Comparison of ENCODE assay signal across 14 cellular contexts in the genomic region with DNA sequence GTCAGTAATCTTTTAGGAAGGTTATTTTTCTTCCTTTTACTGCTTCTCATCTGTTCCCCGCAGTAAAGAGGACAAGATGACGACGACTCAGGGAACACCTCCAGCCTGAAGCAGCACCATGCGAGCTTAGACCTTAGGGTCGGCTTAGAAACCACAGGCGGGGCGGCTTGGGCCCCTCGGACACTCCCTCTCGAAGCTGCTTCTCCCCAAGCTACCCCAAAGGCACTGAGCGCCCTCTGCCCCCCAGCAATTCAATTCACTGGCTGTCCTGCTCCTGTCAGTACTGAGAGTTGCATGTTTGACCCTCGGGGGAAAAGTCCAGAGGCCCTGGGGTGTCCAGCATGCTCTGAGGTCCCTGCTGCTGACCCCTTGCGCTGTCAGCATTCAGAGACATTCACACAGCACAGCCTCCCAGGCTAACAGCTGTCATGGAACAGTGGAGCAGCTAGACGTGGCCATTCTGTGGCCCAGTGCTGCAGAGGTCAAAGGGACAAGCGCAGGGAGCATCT.
A peak's percentile ranks its signal among the peaks of the same experiment; 100 is the strongest.
DNase-seq lines count a peak whose midpoint lies in the region; ATAC-seq and TF ChIP-seq lines count a peak whose summit lies in the region.
"Had no signal": no experiment of that assay in that cellular context is flagged by ENCODE, and none has a peak within 500 bp of the region (broad histone marks: within the 10 kb centered on the region; RNA-seq: fewer than 3 reads in every experiment).

No MANE protein-coding gene starts in this region.

- TF ChIP-seq EP300 in SK-N-SH (IDR thresholded peaks at IDR 0.05; ENCODE audit: borderline replicate concordance in 1 of 2, low read depth in 1 of 2, low read length in 1 of 2) (no peak), upper lobe of left lung (IDR thresholded peaks at IDR 0.05) (no peak)

- H3K9me3 ChIP-seq in SK-N-SH (no peaks in the 10 kb centered on the region), neural progenitor cell (ENCODE audit: low read depth) (no peaks in the 10 kb centered on the region), upper lobe of left lung (no peaks in the 10 kb centered on the region)

- no peaks in the 10 kb centered on the region for H3K36me3 Mint-ChIP-seq in neural progenitor cell
- H3K36me3 Mint-ChIP-seq: activated naive CD8-positive, alpha-beta T cell had no signal

- H3K4me1 Mint-ChIP-seq in neural progenitor cell, result peaks cover 65% of the 10 kb centered on the region
- H3K4me1 Mint-ChIP-seq: naive B cell had no signal

- TF ChIP-seq RAD21 in SK-N-SH (IDR thresholded peaks at IDR 0.05; ENCODE audit: low read length), result no peak

- peaks cover 5% of the 10 kb centered on the region for H3K9me3 Mint-ChIP-seq in neural progenitor cell

- ATAC-seq in SK-N-SH treated with all-trans-retinoic acid at 6 μM for 48 hours (no peak), upper lobe of left lung (ENCODE audit: low FRiP score in 2 of 2) (no peak), GM19023 (IDR thresholded peaks at IDR 0.05; ENCODE audit: unreplicated experiment) (no peak)

- H3K79me2 ChIP-seq in SK-N-SH (ENCODE audit: insufficient read depth) (peaks cover 61% of the 10 kb centered on the region), neural progenitor cell (ENCODE audit: low read depth) (no peaks in the 10 kb centered on the region)

- H3F3A ChIP-seq in SK-N-SH (replicated peaks; ENCODE audit: insufficient read depth) (peaks cover 71% of the 10 kb centered on the region), neural progenitor cell (ENCODE audit: low read depth) (peaks cover 15% of the 10 kb centered on the region)

- H3K4me2 ChIP-seq in SK-N-SH (peak overlapping the region; percentile 75; the same call in 1 of the 2 replicates), neural progenitor cell (no peak overlapping the region)

- H3K9me2 ChIP-seq in SK-N-SH, result no peaks in the 10 kb centered on the region

- no peak for DNase-seq in SK-N-SH
- DNase-seq in fibroblast of villous mesenchyme (ENCODE audit: low read depth), result peak; percentile 50
- DNase-seq in neural progenitor cell (ENCODE audit: low spot score), result peak; percentile 14
- DNase-seq in upper lobe of left lung, result no peak
- no peak for DNase-seq in NCI-H2227 (lab: John Stamatoyannopoulos, UW; ENCODE audit: unreplicated experiment)
- no peak for DNase-seq in NCI-H1092 (lab: John Stamatoyannopoulos, UW)
- DNase-seq: naive B cell; NCI-H2081; stimulated activated CD4-positive, alpha-beta T cell treated with anti-CD3 and anti-CD28 coated beads, Interleukin-4, amount 100 ng/mL, for 1 hour; stimulated activated naive CD4-positive, alpha-beta T cell treated with Interleukin-2 at 50 U/mL for 16 hours had no signal

- no peaks in the 10 kb centered on the region for H4K20me1 ChIP-seq in SK-N-SH (ENCODE audit: insufficient read depth)
- no peaks in the 10 kb centered on the region for H4K20me1 ChIP-seq in neural progenitor cell (ENCODE audit: low read depth)

- no peak for TF ChIP-seq CTCF in SK-N-SH (IDR thresholded peaks at IDR 0.05)
- no peak for TF ChIP-seq CTCF in fibroblast of villous mesenchyme (IDR thresholded peaks at IDR 0.05; ENCODE audit: insufficient read depth, low read depth, low read length)
- no peak for TF ChIP-seq CTCF in neural progenitor cell (IDR thresholded peaks at IDR 0.05)
- TF ChIP-seq CTCF in upper lobe of left lung (IDR thresholded peaks at IDR 0.05), result no peak

- H3K27me3 ChIP-seq in SK-N-SH (ENCODE audit: insufficient read depth), result no peaks in the 10 kb centered on the region
- H3K27me3 ChIP-seq in neural progenitor cell, result no peaks in the 10 kb centered on the region
- no peaks in the 10 kb centered on the region for H3K27me3 ChIP-seq in upper lobe of left lung

- 89% methylated on average over 14 of the region's 14 CpGs for WGBS in SK-N-SH (ENCODE audit: low lambda C conversion rate)
- 67 to 80% methylated on average over 13 to 14 of the region's 14 CpGs for WGBS in upper lobe of left lung, 2 donors

- no peak overlapping the region for H3K27ac Mint-ChIP-seq in neural progenitor cell
- H3K27ac Mint-ChIP-seq: activated naive CD8-positive, alpha-beta T cell; naive B cell had no signal

- H2AFZ ChIP-seq in SK-N-SH (ENCODE audit: low read depth), result no peak overlapping the region
- no peak overlapping the region for H2AFZ ChIP-seq in neural progenitor cell (replicated peaks)

- CTCF ChIA-PET in SK-N-SH (lab: Yijun Ruan, JAX), result interaction anchor here (1.3 to 4.9 kb wide), 3 partner anchors 19 to 124 kb away, joined by 4 to 38 read pairs (median 10); no protein-coding TSS in a partner anchor

- peaks cover 60 to 74% of the 10 kb centered on the region in 2 experiments for H3K4me1 ChIP-seq in SK-N-SH (ENCODE audit: control insufficient read depth in 1 of 2, insufficient read depth in 2 of 2, low read depth in 1 of 2, low read length in 1 of 2)
- peaks cover 17% of the 10 kb centered on the region for H3K4me1 ChIP-seq in neural progenitor cell
- H3K4me1 ChIP-seq in upper lobe of left lung, result peaks cover 68 to 83% (median 78%) of the 10 kb centered on the region in 4 donors

- no peak overlapping the region for H3K4me3 Mint-ChIP-seq in neural progenitor cell
- H3K4me3 Mint-ChIP-seq: activated naive CD8-positive, alpha-beta T cell; naive B cell had no signal

- POLR2A ChIA-PET in SK-N-SH (lab: Yijun Ruan, JAX), result no interaction called here

- H3K9ac ChIP-seq in SK-N-SH, result no peak overlapping the region; the same call in 1 of the 2 replicates
- H3K9ac ChIP-seq in neural progenitor cell, result no peak overlapping the region

- peaks cover 0 to 17% of the 10 kb centered on the region in 2 experiments for H3K36me3 ChIP-seq in SK-N-SH (replicated peaks in 1 of 2; ENCODE audit: control insufficient read depth in 1 of 2, insufficient read depth in 2 of 2, low read length in 1 of 2)
- H3K36me3 ChIP-seq in neural progenitor cell, result no peaks in the 10 kb centered on the region
- no peaks in the 10 kb centered on the region for H3K36me3 ChIP-seq in upper lobe of left lung

- TF ChIP-seq POLR2A in upper lobe of left lung (IDR thresholded peaks at IDR 0.05), result no peak

- H3K4me3 ChIP-seq in SK-N-SH (ENCODE audit: low read depth in 2 of 2, low read length in 1 of 2), result no peak overlapping the region
- H3K4me3 ChIP-seq in fibroblast of villous mesenchyme (ENCODE audit: low read depth, low read length), result no peak overlapping the region
- H3K4me3 ChIP-seq in neural progenitor cell, result no peak overlapping the region
- H3K4me3 ChIP-seq in upper lobe of left lung, result no peak overlapping the region

- H3K27ac ChIP-seq in SK-N-SH (ENCODE audit: low read depth in 2 of 2, low read length in 1 of 2), result peak overlapping the region; percentile 92 to 100; a peak in 3 of 4 replicates
- H3K27ac ChIP-seq in neural progenitor cell, result no peak overlapping the region
- H3K27ac ChIP-seq in upper lobe of left lung, result peak overlapping the region; percentile 77 to 89 (median 80)
- H3K27ac ChIP-seq: 22Rv1 had no signal

- H3K27me3 Mint-ChIP-seq in neural progenitor cell (ENCODE audit: insufficient read depth, low read depth), result peaks cover 5% of the 10 kb centered on the region

TF ChIP-seq in SK-N-SH, 30 proteins besides CTCF, POLR2A, EP300 and RAD21 (continues in another document):
- TF ChIP-seq USF1 (IDR thresholded peaks at IDR 0.05; ENCODE audit: borderline replicate concordance, low read depth) (no peak), ELF1 (IDR thresholded peaks at IDR 0.05) (no peak), NRF1 (IDR thresholded peaks at IDR 0.05; ENCODE audit: low read depth, low read length) (no peak), GABPA (IDR thresholded peaks at IDR 0.05; ENCODE audit: low read depth) (no peak)

TF ChIP-seq in SK-N-SH treated with all-trans-retinoic acid at 6 μM for 48 hours, 23 proteins besides CTCF, POLR2A, EP300 and RAD21 (continues in another document):
- TF ChIP-seq, protein P1, sequence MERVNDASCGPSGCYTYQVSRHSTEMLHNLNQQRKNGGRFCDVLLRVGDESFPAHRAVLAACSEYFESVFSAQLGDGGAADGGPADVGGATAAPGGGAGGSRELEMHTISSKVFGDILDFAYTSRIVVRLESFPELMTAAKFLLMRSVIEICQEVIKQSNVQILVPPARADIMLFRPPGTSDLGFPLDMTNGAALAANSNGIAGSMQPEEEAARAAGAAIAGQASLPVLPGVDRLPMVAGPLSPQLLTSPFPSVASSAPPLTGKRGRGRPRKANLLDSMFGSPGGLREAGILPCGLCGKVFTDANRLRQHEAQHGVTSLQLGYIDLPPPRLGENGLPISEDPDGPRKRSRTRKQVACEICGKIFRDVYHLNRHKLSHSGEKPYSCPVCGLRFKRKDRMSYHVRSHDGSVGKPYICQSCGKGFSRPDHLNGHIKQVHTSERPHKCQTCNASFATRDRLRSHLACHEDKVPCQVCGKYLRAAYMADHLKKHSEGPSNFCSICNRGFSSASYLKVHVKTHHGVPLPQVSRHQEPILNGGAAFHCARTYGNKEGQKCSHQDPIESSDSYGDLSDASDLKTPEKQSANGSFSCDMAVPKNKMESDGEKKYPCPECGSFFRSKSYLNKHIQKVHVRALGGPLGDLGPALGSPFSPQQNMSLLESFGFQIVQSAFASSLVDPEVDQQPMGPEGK (CRISPR knock-in tag; IDR thresholded peaks at IDR 0.05; ENCODE audit: borderline replicate concordance), result no peak
- TF ChIP-seq ZNF8 (CRISPR knock-in tag; IDR thresholded peaks at IDR 0.05), result no peak
- no peak for TF ChIP-seq BACH2 (CRISPR knock-in tag; IDR thresholded peaks at IDR 0.05; ENCODE audit: borderline replicate concordance)
- TF ChIP-seq ZNF565 (CRISPR knock-in tag; conservative IDR thresholded peaks at IDR 0.05; ENCODE audit: low read depth), result no peak
- no peak for TF ChIP-seq CSDC2 (CRISPR knock-in tag; IDR thresholded peaks at IDR 0.05)
- no peak for TF ChIP-seq GLIS3 (CRISPR knock-in tag; IDR thresholded peaks at IDR 0.05)
- no peak for TF ChIP-seq ISL1 (CRISPR knock-in tag; IDR thresholded peaks at IDR 0.05)
- TF ChIP-seq, protein P2, sequence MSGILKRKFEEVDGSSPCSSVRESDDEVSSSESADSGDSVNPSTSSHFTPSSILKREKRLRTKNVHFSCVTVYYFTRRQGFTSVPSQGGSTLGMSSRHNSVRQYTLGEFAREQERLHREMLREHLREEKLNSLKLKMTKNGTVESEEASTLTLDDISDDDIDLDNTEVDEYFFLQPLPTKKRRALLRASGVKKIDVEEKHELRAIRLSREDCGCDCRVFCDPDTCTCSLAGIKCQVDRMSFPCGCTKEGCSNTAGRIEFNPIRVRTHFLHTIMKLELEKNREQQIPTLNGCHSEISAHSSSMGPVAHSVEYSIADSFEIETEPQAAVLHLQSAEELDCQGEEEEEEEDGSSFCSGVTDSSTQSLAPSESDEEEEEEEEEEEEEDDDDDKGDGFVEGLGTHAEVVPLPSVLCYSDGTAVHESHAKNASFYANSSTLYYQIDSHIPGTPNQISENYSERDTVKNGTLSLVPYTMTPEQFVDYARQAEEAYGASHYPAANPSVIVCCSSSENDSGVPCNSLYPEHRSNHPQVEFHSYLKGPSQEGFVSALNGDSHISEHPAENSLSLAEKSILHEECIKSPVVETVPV (CRISPR knock-in tag; IDR thresholded peaks at IDR 0.05), result no peak
- no peak for TF ChIP-seq ARNTL (CRISPR knock-in tag; IDR thresholded peaks at IDR 0.05; ENCODE audit: borderline replicate concordance, low read depth)

Comparison
In these comparisons a context has a peak if more than half of its experiments do, and no peak if none do; other contexts are left out.
1. DNase-seq: peak in fibroblast of villous mesenchyme (single experiment) and neural progenitor cell (single experiment); none in SK-N-SH (single experiment), upper lobe of left lung (0 of 2), NCI-H2227 (single experiment) and NCI-H1092 (single experiment).